Comparison of ENCODE assay signal across 36 cellular contexts in genomic region chr20:41888434-41888833, GRCh38.
"Had no signal": no experiment of that assay in that cellular context is flagged by ENCODE, and none has a peak within 500 bp of the region (broad histone marks: within the 10 kb centered on the region; RNA-seq: fewer than 3 reads in every experiment).

No MANE protein-coding gene starts in this region.

- H3K36me3 Mint-ChIP-seq: activated naive CD4-positive, alpha-beta T cell treated with anti-CD3 and anti-CD28 coated beads, Interleukin-2, amount 10 ng/mL, durations not matched to agents 7 days and 5 days; activated naive CD4-positive, alpha-beta T cell treated with anti-CD3 and anti-CD28 coated beads, Interleukin-2, amount 50 U/mL, for 24 hours; activated naive CD4-positive, alpha-beta T cell treated with anti-CD3 and anti-CD28 coated beads, Interleukin-2, amount 50 U/mL, for 72 hours; activated naive CD8-positive, alpha-beta T cell; activated naive CD8-positive, alpha-beta T cell treated with anti-CD3 and anti-CD28 coated beads for 36 hours; activated naive CD8-positive, alpha-beta T cell treated with anti-CD3 and anti-CD28 coated beads, Interleukin-2, amount 10 ng/mL, durations not matched to agents 7 days and 5 days; brain had no signal

- H3K4me1 Mint-ChIP-seq: activated naive CD4-positive, alpha-beta T cell treated with anti-CD3 and anti-CD28 coated beads, Interleukin-2, amount 10 ng/mL, durations not matched to agents 7 days and 5 days; activated naive CD4-positive, alpha-beta T cell treated with anti-CD3 and anti-CD28 coated beads, Interleukin-2, amount 50 U/mL, for 24 hours; activated naive CD8-positive, alpha-beta T cell treated with anti-CD3 and anti-CD28 coated beads for 36 hours; activated naive CD8-positive, alpha-beta T cell treated with anti-CD3 and anti-CD28 coated beads, Interleukin-2, amount 10 ng/mL, durations not matched to agents 7 days and 5 days; activated naive CD8-positive, alpha-beta T cell treated with anti-CD3 and anti-CD28 coated beads, Interleukin-2, amount 50 U/mL, for 24 hours; activated T-helper 17 cell treated with anti-CD3 and anti-CD28 coated beads, Interleukin-2, amount 50 U/mL, for 72 hours; central memory CD8-positive, alpha-beta T cell had no signal

- H3K9me3 Mint-ChIP-seq: activated naive CD4-positive, alpha-beta T cell treated with anti-CD3 and anti-CD28 coated beads for 36 hours; activated naive CD4-positive, alpha-beta T cell treated with anti-CD3 and anti-CD28 coated beads, Interleukin-2, amount 10 ng/mL, durations not matched to agents 7 days and 5 days; activated naive CD8-positive, alpha-beta T cell treated with anti-CD3 and anti-CD28 coated beads for 36 hours; activated naive CD8-positive, alpha-beta T cell treated with anti-CD3 and anti-CD28 coated beads, Interleukin-2, amount 10 ng/mL, durations not matched to agents 7 days and 5 days; activated naive CD8-positive, alpha-beta T cell treated with anti-CD3 and anti-CD28 coated beads, Interleukin-2, amount 50 U/mL, for 24 hours; activated T-cell treated with anti-CD3 and anti-CD28 coated beads, Interleukin-2, amount 50 U/mL, for 24 hours; activated T-cell treated with anti-CD3 and anti-CD28 coated beads, Interleukin-2, amount 50 U/mL, for 4 hours; activated T-cell treated with anti-CD3 and anti-CD28 coated beads, Interleukin-2, amount 50 U/mL, for 72 hours; activated T-helper 1 cell treated with anti-CD3 and anti-CD28 coated beads, Interleukin-12 subunit alpha, Interleukin-12 subunit beta, Interleukin-2, Interleukin-4 antibody, amounts not matched to agents 30 ng/mL and 10 ng/mL and 1 ng/mL, durations not matched to agents 14 hours and 24 hours and 36 hours; activated T-helper 17 cell treated with anti-CD3 and anti-CD28 coated beads, Interleukin-2, amount 50 U/mL, for 72 hours; activated T-helper 2 cell treated with anti-CD3 and anti-CD28 coated beads, Interferon-gamma antibody, Interleukin-2, Interleukin-4, amounts not matched to agents 10 μg/mL and 5 μg/mL and 100 μg/mL, durations not matched to agents 14 hours and 24 hours and 36 hours had no signal

- FAIRE-seq: astrocyte, bronchial epithelial cell had no signal

- H3K27me3 Mint-ChIP-seq: activated naive CD4-positive, alpha-beta T cell treated with anti-CD3 and anti-CD28 coated beads, Interleukin-2, amount 10 ng/mL, durations not matched to agents 7 days and 5 days; activated naive CD8-positive, alpha-beta T cell treated with anti-CD3 and anti-CD28 coated beads, Interleukin-2, amount 10 ng/mL, durations not matched to agents 7 days and 5 days; activated naive CD8-positive, alpha-beta T cell treated with anti-CD3 and anti-CD28 coated beads, Interleukin-2, amount 50 U/mL, for 24 hours; central memory CD8-positive, alpha-beta T cell had no signal

- H3K4me1 ChIP-seq: adrenal gland, ascending aorta, body of pancreas, breast epithelium had no signal

- H3K4me3 ChIP-seq: adrenal gland, ascending aorta, body of pancreas, breast epithelium, cardiac muscle cell had no signal

- H3K4me3 Mint-ChIP-seq: activated naive CD4-positive, alpha-beta T cell treated with anti-CD3 and anti-CD28 coated beads for 36 hours; activated naive CD4-positive, alpha-beta T cell treated with anti-CD3 and anti-CD28 coated beads, Interleukin-2, amount 10 ng/mL, durations not matched to agents 7 days and 5 days; activated naive CD4-positive, alpha-beta T cell treated with anti-CD3 and anti-CD28 coated beads, Interleukin-2, amount 50 U/mL, for 24 hours; activated naive CD8-positive, alpha-beta T cell; activated naive CD8-positive, alpha-beta T cell treated with anti-CD3 and anti-CD28 coated beads for 36 hours; activated naive CD8-positive, alpha-beta T cell treated with anti-CD3 and anti-CD28 coated beads, Interleukin-2, amount 10 ng/mL, durations not matched to agents 7 days and 5 days; activated naive CD8-positive, alpha-beta T cell treated with anti-CD3 and anti-CD28 coated beads, Interleukin-2, amount 50 U/mL, for 24 hours; activated T-cell treated with anti-CD3 and anti-CD28 coated beads, Interleukin-2, amount 50 U/mL, for 24 hours; activated T-cell treated with anti-CD3 and anti-CD28 coated beads, Interleukin-2, amount 50 U/mL, for 4 hours; activated T-cell treated with anti-CD3 and anti-CD28 coated beads, Interleukin-2, amount 50 U/mL, for 72 hours; activated T-helper 1 cell treated with anti-CD3 and anti-CD28 coated beads, Interleukin-12 subunit alpha, Interleukin-12 subunit beta, Interleukin-2, Interleukin-4 antibody, amounts not matched to agents 30 ng/mL and 10 ng/mL and 1 ng/mL, durations not matched to agents 14 hours and 24 hours and 36 hours; activated T-helper 17 cell treated with anti-CD3 and anti-CD28 coated beads, Interleukin-2, amount 50 U/mL, for 72 hours; brain; central memory CD8-positive, alpha-beta T cell had no signal

- H3K27ac ChIP-seq: adrenal gland, ascending aorta, body of pancreas, brain microvascular endothelial cell, breast epithelium, cardiac muscle cell had no signal

- ATAC-seq: activated naive CD4-positive, alpha-beta T cell treated with anti-CD3 and anti-CD28 coated beads, Interleukin-2, amount 50 U/mL, for 72 hours; activated naive CD8-positive, alpha-beta T cell treated with anti-CD3 and anti-CD28 coated beads, Interleukin-2, amount 50 U/mL, for 24 hours; activated T-cell treated with anti-CD3 and anti-CD28 coated beads, Interleukin-2, amount 50 U/mL, for 4 hours; activated T-cell treated with anti-CD3 and anti-CD28 coated beads, Interleukin-2, amount 50 U/mL, for 72 hours; activated T-helper 17 cell treated with anti-CD3 and anti-CD28 coated beads, Interleukin-2, amount 50 U/mL, for 72 hours; body of pancreas had no signal

- DNase-seq: activated effector memory CD4-positive, alpha-beta T cell treated with anti-CD3 and anti-CD28 coated beads, Interleukin-2, amount 50 U/mL, for 16 hours; activated effector memory CD4-positive, alpha-beta T cell treated with Interleukin-2 at 50 U/mL for 16 hours; activated gamma-delta T cell; activated gamma-delta T cell treated with Interleukin-2 at 50 U/mL for 16 hours; activated naive CD4-positive, alpha-beta T cell; activated naive CD4-positive, alpha-beta T cell treated with anti-CD3 and anti-CD28 coated beads, Interleukin-2, amount 10 ng/mL, durations not matched to agents 7 days and 5 days; activated naive CD4-positive, alpha-beta T cell treated with anti-CD3 and anti-CD28 coated beads, Interleukin-2, amount 50 U/mL, for 16 hours; activated naive CD4-positive, alpha-beta T cell treated with Interleukin-2 at 50 U/mL for 16 hours; activated naive CD8-positive, alpha-beta T cell treated with anti-CD3 and anti-CD28 coated beads for 36 hours; activated naive CD8-positive, alpha-beta T cell treated with anti-CD3 and anti-CD28 coated beads, Interleukin-2, amount 10 ng/mL, durations not matched to agents 7 days and 5 days; activated naive CD8-positive, alpha-beta T cell treated with anti-CD3 and anti-CD28 coated beads, Interleukin-2, amount 50 U/mL, for 24 hours; activated T-cell treated with anti-CD3 and anti-CD28 coated beads, Interleukin-2, amount 50 U/mL, for 24 hours; activated T-cell treated with anti-CD3 and anti-CD28 coated beads, Interleukin-2, amount 50 U/mL, for 4 hours; activated T-cell treated with anti-CD3 and anti-CD28 coated beads, Interleukin-2, amount 50 U/mL, for 48 hours; activated T-cell treated with anti-CD3 and anti-CD28 coated beads, Interleukin-2, amount 50 U/mL, for 72 hours; amniotic stem cell; aorta; body of pancreas; brain microvascular endothelial cell; central memory CD4-positive, alpha-beta T cell; cerebellar nuclear complex had no signal

- H3K27ac Mint-ChIP-seq: activated naive CD4-positive, alpha-beta T cell treated with anti-CD3 and anti-CD28 coated beads for 36 hours; activated naive CD4-positive, alpha-beta T cell treated with anti-CD3 and anti-CD28 coated beads, Interleukin-2, amount 10 ng/mL, durations not matched to agents 7 days and 5 days; activated naive CD4-positive, alpha-beta T cell treated with anti-CD3 and anti-CD28 coated beads, Interleukin-2, amount 50 U/mL, for 24 hours; activated naive CD4-positive, alpha-beta T cell treated with anti-CD3 and anti-CD28 coated beads, Interleukin-2, amount 50 U/mL, for 72 hours; activated naive CD8-positive, alpha-beta T cell; activated naive CD8-positive, alpha-beta T cell treated with anti-CD3 and anti-CD28 coated beads for 36 hours; activated naive CD8-positive, alpha-beta T cell treated with anti-CD3 and anti-CD28 coated beads, Interleukin-2, amount 10 ng/mL, durations not matched to agents 7 days and 5 days; activated naive CD8-positive, alpha-beta T cell treated with anti-CD3 and anti-CD28 coated beads, Interleukin-2, amount 50 U/mL, for 24 hours; activated T-cell treated with anti-CD3 and anti-CD28 coated beads, Interleukin-2, amount 50 U/mL, for 24 hours; activated T-cell treated with anti-CD3 and anti-CD28 coated beads, Interleukin-2, amount 50 U/mL, for 72 hours; activated T-helper 1 cell treated with anti-CD3 and anti-CD28 coated beads, Interleukin-12 subunit alpha, Interleukin-12 subunit beta, Interleukin-2, Interleukin-4 antibody, amounts not matched to agents 30 ng/mL and 10 ng/mL and 1 ng/mL, durations not matched to agents 14 hours and 24 hours and 36 hours; activated T-helper 17 cell treated with anti-CD3 and anti-CD28 coated beads, Interleukin-2, amount 50 U/mL, for 72 hours; activated T-helper 2 cell treated with anti-CD3 and anti-CD28 coated beads, Interferon-gamma antibody, Interleukin-2, Interleukin-4, amounts not matched to agents 10 μg/mL and 5 μg/mL and 100 μg/mL, durations not matched to agents 14 hours and 24 hours and 36 hours had no signal

- H3K27me3 ChIP-seq: ascending aorta, body of pancreas, brain microvascular endothelial cell, breast epithelium, cardiac muscle cell had no signal

- H3K9me3 ChIP-seq: adrenal gland, ascending aorta, body of pancreas, breast epithelium had no signal

- H3K36me3 ChIP-seq: adrenal gland, ascending aorta, brain microvascular endothelial cell, breast epithelium, cardiac muscle cell had no signal
